Comparison of ENCODE assay signal across 8 cellular contexts in the genomic region with DNA sequence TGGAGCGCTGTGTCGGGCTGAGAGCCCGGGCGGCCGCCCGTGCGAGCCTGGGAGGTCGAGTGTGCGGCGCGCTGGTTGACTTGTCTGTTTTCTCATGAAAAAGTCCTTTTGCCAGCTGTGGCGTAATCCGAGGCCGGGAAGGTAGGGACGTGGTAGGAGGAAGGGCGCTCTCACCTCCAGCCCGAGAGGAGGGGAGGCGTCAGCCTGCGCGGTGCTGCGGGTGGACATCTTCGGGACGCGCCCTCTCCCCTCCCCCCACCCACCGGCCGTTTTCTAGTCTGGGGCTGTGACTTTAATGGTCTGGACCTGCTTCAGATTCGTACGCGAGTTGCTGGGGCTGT. TPM values are rescaled to one million over a fixed set of nuclear protein-coding genes. Genes with fewer than 3 reads are reported as not detected.
DNase-seq lines count a peak whose midpoint lies in the region; ATAC-seq and TF ChIP-seq lines count a peak whose summit lies in the region.

No MANE protein-coding gene starts in this region.

- H2AFZ ChIP-seq in PC-3 (ENCODE audit: low read length) = peak overlapping the region; percentile 95

- H4K20me1 ChIP-seq in PC-3 (ENCODE audit: low read length) = no peaks in the 10 kb centered on the region

- H3K27me3 Mint-ChIP-seq in CD8-positive, alpha-beta memory T cell = peaks cover 0 to 1% of the 10 kb centered on the region in 2 donors

- TF ChIP-seq POLR2A in prostate gland (IDR thresholded peaks at IDR 0.05) = no peak

- H3K9me3 Mint-ChIP-seq in CD8-positive, alpha-beta memory T cell = peaks cover 0 to 2% (median 0%) of the 10 kb centered on the region in 5 donors

- no peaks in the 10 kb centered on the region for H3K36me3 ChIP-seq in CD8-positive, alpha-beta memory T cell (ENCODE audit: insufficient read depth, low read length)
- no peaks in the 10 kb centered on the region for H3K36me3 ChIP-seq in PC-3 (ENCODE audit: low read depth, low read length)
- H3K36me3 ChIP-seq in adipocyte (ENCODE audit: control insufficient read depth, insufficient read depth, low read length, severe bottlenecking) = peaks cover under 1% of the 10 kb centered on the region
- no peaks in the 10 kb centered on the region for H3K36me3 ChIP-seq in prostate gland

- peak overlapping the region; percentile 94 to 99 (median 98) for H3K27ac Mint-ChIP-seq in CD8-positive, alpha-beta memory T cell

- H3K9me3 ChIP-seq in CD8-positive, alpha-beta memory T cell (ENCODE audit: low read length) = no peaks in the 10 kb centered on the region
- H3K9me3 ChIP-seq in PC-3 (ENCODE audit: low read length) = no peaks in the 10 kb centered on the region
- no peaks in the 10 kb centered on the region for H3K9me3 ChIP-seq in adipocyte (ENCODE audit: control insufficient read depth, low read length)
- no peaks in the 10 kb centered on the region for H3K9me3 ChIP-seq in prostate gland

- intact Hi-C loops in PC-3 (cut with micrococcal nuclease) (loop anchor here (1.0 to 10.0 kb wide), 3 partner anchors 44 to 110 kb away; partner anchors contain the start of gene STAG1), left cardiac atrium (cut with DNase I) (loop anchor here in 1 of 2 donors (10.0 kb wide), 1 partner anchor 108 kb away; the partner anchor contains the start of gene STAG1), prostate gland (cut with DNase I) (loop anchor here (2.0 kb wide), 1 partner anchor 110 kb away; the partner anchor contains the start of gene STAG1)

- peaks cover 54 to 78% (median 78%) of the 10 kb centered on the region in 3 donors for H3K4me1 Mint-ChIP-seq in CD8-positive, alpha-beta memory T cell

- H3K79me2 ChIP-seq in PC-3 (ENCODE audit: low read length) = peaks cover 65% of the 10 kb centered on the region

- H3K27ac ChIP-seq in CD8-positive, alpha-beta memory T cell (ENCODE audit: low read depth, low read length) = peak overlapping the region; percentile 90
- H3K27ac ChIP-seq in HL-60 (replicated peaks) (peak overlapping the region; percentile 88), PC-3 (ENCODE audit: low read length) (peak overlapping the region; percentile 76), prostate gland (peak overlapping the region; percentile 97 to 98)

- peaks cover 28% of the 10 kb centered on the region for H3K4me1 ChIP-seq in CD8-positive, alpha-beta memory T cell (ENCODE audit: insufficient read depth, low read length)
- H3K4me1 ChIP-seq in PC-3 (ENCODE audit: insufficient read depth, low read length) (peaks cover 14% of the 10 kb centered on the region), adipocyte (ENCODE audit: control insufficient read depth, insufficient read depth, low read length) (peaks cover 16% of the 10 kb centered on the region), prostate gland (replicated peaks) (no peaks in the 10 kb centered on the region)

- DNase-seq in CD8-positive, alpha-beta memory T cell = peak in 3 of 5 donors; percentile 21 to 61 (median 42)
- peak; percentile 50 to 68 for DNase-seq in HL-60 (ENCODE audit: low read depth in 1 of 2, low spot score in 1 of 2)
- DNase-seq in PC-3 = peak; percentile 54
- peak; percentile 81 for DNase-seq in adipocyte (ENCODE audit: low read depth)
- peak; percentile 70 for DNase-seq in left cardiac atrium
- DNase-seq in prostate gland (ENCODE audit: low spot score) = peak; percentile 63
- DNase-seq in inferior parietal cortex (ENCODE audit: extremely low spot score) = no peak

- H3K27me3 ChIP-seq in CD8-positive, alpha-beta memory T cell (ENCODE audit: insufficient read depth, low read length, poor library complexity, severe bottlenecking) = no peaks in the 10 kb centered on the region
- H3K27me3 ChIP-seq in HL-60 (ENCODE audit: insufficient read depth, poor library complexity, severe bottlenecking) (no peaks in the 10 kb centered on the region), PC-3 (ENCODE audit: low read length) (no peaks in the 10 kb centered on the region), adipocyte (replicated peaks; ENCODE audit: control insufficient read depth, insufficient read depth, low read length) (no peaks in the 10 kb centered on the region), prostate gland (replicated peaks; ENCODE audit: insufficient read depth) (no peaks in the 10 kb centered on the region)

- no TSS peak for BruUV-seq in PC-3 (replicated peaks; lab: Mats Ljungman, UMichigan)

- ATAC-seq in GM19455 (IDR thresholded peaks at IDR 0.05; ENCODE audit: unreplicated experiment) (peak; percentile 19), PC-3 (peak; percentile 37), left cardiac atrium (peak; percentile 56 to 76)

- CTCF ChIA-PET in CD8-positive, alpha-beta memory T cell (lab: Charles Lee) = interaction anchor here (0.7 to 4.9 kb wide), 11 partner anchors 12 to 170 kb away, joined by 3 to 61 read pairs (median 6); partner anchors contain the start of gene STAG1
- CTCF ChIA-PET in PC-3 (lab: Charles Lee) = interaction anchor here (1.2 kb wide), 1 partner anchor 110 kb away, joined by 5 read pairs; the partner anchor contains the start of gene STAG1

- peak overlapping the region; percentile 91 for H3K4me3 ChIP-seq in CD8-positive, alpha-beta memory T cell (ENCODE audit: low read length)
- peak overlapping the region; percentile 90 for H3K4me3 ChIP-seq in HL-60 (replicated peaks; ENCODE audit: insufficient read depth, low read length)
- H3K4me3 ChIP-seq in PC-3 (ENCODE audit: low read length) = peak overlapping the region; percentile 94
- peak overlapping the region; percentile 90 for H3K4me3 ChIP-seq in adipocyte (ENCODE audit: low read length)
- peak overlapping the region; percentile 93 for H3K4me3 ChIP-seq in prostate gland

- H3K4me3 Mint-ChIP-seq in CD8-positive, alpha-beta memory T cell = peak overlapping the region; percentile 91 to 99 (median 97)

- WGBS in prostate gland = 1% methylated on average over 26 of the region's 29 CpGs

- peak overlapping the region; percentile 91 for H3K9ac ChIP-seq in PC-3 (ENCODE audit: low read length)
- peak overlapping the region; percentile 94 for H3K9ac ChIP-seq in adipocyte (ENCODE audit: low read length)

- POLR2A ChIA-PET in CD8-positive, alpha-beta memory T cell (lab: Charles Lee) = interaction anchor here (0.6 to 4.4 kb wide), 10 partner anchors 12 to 668 kb away, joined by 3 to 71 read pairs (median 8); partner anchors contain the start of genes MSL2 and STAG1
- POLR2A ChIA-PET in PC-3 (lab: Charles Lee; ENCODE audit: unreplicated experiment) = no interaction called here

- TF ChIP-seq CTCF in HL-60 (IDR thresholded peaks at IDR 0.05; ENCODE audit: insufficient read depth, low read length) (no peak), PC-3 (conservative IDR thresholded peaks at IDR 0.05; ENCODE audit: low read depth, low read length) (no peak), prostate gland (IDR thresholded peaks at IDR 0.05) (no peak)

- H3K36me3 Mint-ChIP-seq in CD8-positive, alpha-beta memory T cell = peaks cover 3 to 34% (median 9%) of the 10 kb centered on the region in 3 donors

- no peaks in the 10 kb centered on the region for H3K9me2 ChIP-seq in PC-3 (replicated peaks; ENCODE audit: low read length)

- peak overlapping the region; percentile 81 for H3K4me2 ChIP-seq in PC-3 (ENCODE audit: low read length)

- H3F3A ChIP-seq in PC-3 (ENCODE audit: low read length, unreplicated experiment) = no peaks in the 10 kb centered on the region

RNA-seq across cellular contexts. Expression of gene NCK1, which starts 0.6 kb away (rescaled TPM):
- 10 to 100 TPM; 30.9 to 33.3 TPM for total RNA-seq in CD8-positive, alpha-beta memory T cell
- polyA plus RNA-seq in CD8-positive, alpha-beta memory T cell = 62.9 TPM
- total RNA-seq in PC-3 (2014; rRNA removed) = 15.3 and 16.5 TPM in 2 replicates
- 10 to 100 TPM; 29.5 to 29.9 TPM for total RNA-seq in left cardiac atrium
- 10 to 100 TPM; 23.3 to 35.6 TPM for total RNA-seq in prostate gland

RNA-seq across cellular contexts. Expression of gene SLC35G2, which starts 43.7 kb away (rescaled TPM):
- total RNA-seq in CD8-positive, alpha-beta memory T cell = 1 to 10 TPM; 2.7 to 3.3 TPM
- polyA plus RNA-seq in CD8-positive, alpha-beta memory T cell = 0.35 TPM
- total RNA-seq in PC-3 (2014; rRNA removed) (1.8 and 3.7 TPM in 2 replicates), left cardiac atrium (1 to 10 TPM; 4.6 to 8.2 TPM), prostate gland (10 to 100 TPM in 1 of 2 donors, 1 to 10 TPM in 1; 2.9 to 17.4 TPM)
